In the genomic region with DNA sequence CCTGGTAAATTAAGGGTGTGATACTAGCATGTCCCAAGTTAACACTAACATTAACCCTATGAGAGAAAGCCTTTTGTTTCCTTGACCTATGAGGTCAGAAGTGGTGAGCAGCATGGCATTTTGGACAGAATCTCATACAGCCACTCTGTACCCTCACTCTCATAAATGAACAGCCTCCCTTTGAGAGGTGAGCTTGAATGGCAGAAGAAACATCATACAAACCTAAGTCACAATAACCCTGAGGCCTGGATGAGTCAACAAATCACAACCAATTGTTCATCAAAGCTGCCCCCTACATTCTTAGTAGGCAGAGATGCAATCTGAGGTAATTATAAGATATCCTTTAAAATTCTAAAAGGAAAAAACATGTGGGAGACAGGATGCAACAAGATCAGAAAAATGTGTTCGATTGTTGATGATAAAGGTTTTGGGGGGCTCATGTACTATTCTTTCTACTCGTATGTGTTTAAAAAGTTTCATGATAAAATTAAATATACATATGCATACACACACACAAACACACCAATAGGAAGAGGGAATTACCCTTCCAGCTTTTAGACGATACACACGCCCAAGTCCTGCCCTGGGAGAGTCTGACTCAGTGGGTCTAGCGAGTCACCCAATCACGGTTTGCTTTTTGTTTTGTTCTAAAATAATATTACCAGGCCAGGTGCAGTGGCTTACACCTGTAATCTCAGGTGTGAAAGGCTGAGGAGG, we compare ENCODE assay signal across 21 cellular contexts.
DNase-seq lines count a peak whose midpoint lies in the region; ATAC-seq and TF ChIP-seq lines count a peak whose summit lies in the region.
"Had no signal": no experiment of that assay in that cellular context is flagged by ENCODE, and none has a peak within 500 bp of the region (broad histone marks: within the 10 kb centered on the region; RNA-seq: fewer than 3 reads in every experiment).

No MANE protein-coding gene starts in this region.

- no peak overlapping the region for H2BK20ac ChIP-seq in H9 (ENCODE audit: low read depth, low read length, poor library complexity, severe bottlenecking)

- no peaks in the 10 kb centered on the region for H3K23me2 ChIP-seq in H9 (ENCODE audit: insufficient read length, low read depth, low read length, poor library complexity, severe bottlenecking)

- no peak overlapping the region for H3K4me3 ChIP-seq in fibroblast of mammary gland (ENCODE audit: control insufficient read depth, low read depth, low read length)
- H3K4me3 ChIP-seq: upper lobe of right lung had no signal

- no peak overlapping the region for H4K91ac ChIP-seq in H9 (ENCODE audit: insufficient read length, low read depth, low read length)

- H3K27me3 Mint-ChIP-seq in stimulated activated naive CD8-positive, alpha-beta T cell treated with anti-CD3 and anti-CD28 coated beads, Interleukin-15, amount 100 ng/mL, for 72 hours = no peaks in the 10 kb centered on the region
- no peaks in the 10 kb centered on the region for H3K27me3 Mint-ChIP-seq in activated CD8-positive, alpha-beta memory T cell treated with anti-CD3 and anti-CD28 coated beads, Interleukin-2, amount 10 ng/mL, durations not matched to agents 7 days and 5 days
- no peaks in the 10 kb centered on the region for H3K27me3 Mint-ChIP-seq in H9 (ENCODE audit: low read depth)
- no peaks in the 10 kb centered on the region for H3K27me3 Mint-ChIP-seq in CD14-positive monocyte (ENCODE audit: low read depth in 3 of 3)
- H3K27me3 Mint-ChIP-seq: B cell had no signal

- H3K56ac ChIP-seq in H9 (ENCODE audit: insufficient read length, low read depth, low read length) = no peak overlapping the region

- no peak overlapping the region for H3K9ac ChIP-seq in H9 (ENCODE audit: extremely low read depth, insufficient read length, low read length)
- H3K9ac ChIP-seq: KMS-11 had no signal

- no peaks in the 10 kb centered on the region for H4K20me1 ChIP-seq in H9 (ENCODE audit: control insufficient read depth, insufficient read depth, insufficient read length)

- no peak overlapping the region for H2BK120ac ChIP-seq in H9 (ENCODE audit: low read depth, low read length, poor library complexity, severe bottlenecking)

- CTCF ChIA-PET in activated CD8-positive, alpha-beta memory T cell treated with anti-CD3 and anti-CD28 coated beads, Interleukin-2, amount 10 ng/mL, durations not matched to agents 7 days and 5 days (lab: Charles Lee) = no interaction called here

- peak; percentile 77 for ATAC-seq in stimulated activated naive CD8-positive, alpha-beta T cell treated with anti-CD3 and anti-CD28 coated beads, Interleukin-15, Interleukin-2, amounts not matched to agents 100 U/mL and 50 U/mL, for 24 hours
- no peak for ATAC-seq in stimulated activated naive CD8-positive, alpha-beta T cell treated with anti-CD3 and anti-CD28 coated beads, Interleukin-15, amount 100 ng/mL, for 72 hours
- ATAC-seq in activated CD8-positive, alpha-beta memory T cell treated with anti-CD3 and anti-CD28 coated beads, Interleukin-2, amount 10 ng/mL, durations not matched to agents 7 days and 5 days = no peak
- ATAC-seq: left ventricle myocardium superior, upper lobe of right lung, WTC11 had no signal

- H3T11ph ChIP-seq in H9 (ENCODE audit: low read length) = no peak overlapping the region

- no peak overlapping the region for H2BK12ac ChIP-seq in H9 (ENCODE audit: insufficient read length, low read depth, low read length)

- H2BK5ac ChIP-seq in H9 (ENCODE audit: insufficient read length, low read length) = no peak overlapping the region

- H2AK5ac ChIP-seq in H9 (ENCODE audit: insufficient read length, low read length) = no peak overlapping the region

- no peaks in the 10 kb centered on the region for H3K4me1 Mint-ChIP-seq in stimulated activated naive CD8-positive, alpha-beta T cell treated with anti-CD3 and anti-CD28 coated beads, Interleukin-15, amount 100 ng/mL, for 72 hours
- H3K4me1 Mint-ChIP-seq in activated CD8-positive, alpha-beta memory T cell treated with anti-CD3 and anti-CD28 coated beads, Interleukin-2, amount 10 ng/mL, durations not matched to agents 7 days and 5 days = no peaks in the 10 kb centered on the region
- H3K4me1 Mint-ChIP-seq in H9 = no peaks in the 10 kb centered on the region
- no peaks in the 10 kb centered on the region for H3K4me1 Mint-ChIP-seq in CD14-positive monocyte
- H3K4me1 Mint-ChIP-seq: WTC11 had no signal

- H2AFZ ChIP-seq in H9 (ENCODE audit: low read length) = no peak overlapping the region

- no peak overlapping the region for H3K27ac ChIP-seq in H9 (ENCODE audit: insufficient read length, low read depth, low read length)
- H3K27ac ChIP-seq: KMS-11, upper lobe of right lung had no signal

- H3K23ac ChIP-seq in H9 (ENCODE audit: insufficient read length, low read depth, low read length) = no peak overlapping the region

- no peak overlapping the region for H3K14ac ChIP-seq in H9 (ENCODE audit: insufficient read depth, low read length)

- H3K18ac ChIP-seq in H9 (ENCODE audit: insufficient read length, low read depth, low read length) = no peak overlapping the region

- H3K27ac Mint-ChIP-seq in stimulated activated naive CD8-positive, alpha-beta T cell treated with anti-CD3 and anti-CD28 coated beads, Interleukin-15, amount 100 ng/mL, for 72 hours = no peak overlapping the region
- no peak overlapping the region for H3K27ac Mint-ChIP-seq in activated CD8-positive, alpha-beta memory T cell treated with anti-CD3 and anti-CD28 coated beads, Interleukin-2, amount 10 ng/mL, durations not matched to agents 7 days and 5 days
- H3K27ac Mint-ChIP-seq in H9 (no peak overlapping the region), CD14-positive monocyte (no peak overlapping the region)
- H3K27ac Mint-ChIP-seq: B cell, WTC11 had no signal

- no CpG with 5 or more reads among the region's 6 CpGs for whole genome bisulfite sequencing in H9 (ENCODE audit: extremely low coverage, insufficient read length, low lambda C conversion rate)

- H3K79me1 ChIP-seq in H9 (ENCODE audit: insufficient read depth, low read depth, low read length, poor library complexity, severe bottlenecking) = no peaks in the 10 kb centered on the region

- peaks cover 4 to 8% of the 10 kb centered on the region in 2 donors for H3K9me3 Mint-ChIP-seq in stimulated activated naive CD8-positive, alpha-beta T cell treated with anti-CD3 and anti-CD28 coated beads, Interleukin-15, amount 100 ng/mL, for 72 hours
- H3K9me3 Mint-ChIP-seq in activated CD8-positive, alpha-beta memory T cell treated with anti-CD3 and anti-CD28 coated beads, Interleukin-2, amount 10 ng/mL, durations not matched to agents 7 days and 5 days (ENCODE audit: low read depth) = peaks cover 1% of the 10 kb centered on the region
- H3K9me3 Mint-ChIP-seq in H9 = no peaks in the 10 kb centered on the region
- H3K9me3 Mint-ChIP-seq in CD14-positive monocyte = peaks cover 0 to 7% (median 2%) of the 10 kb centered on the region in 7 donors

- TF ChIP-seq CTCF in fibroblast of mammary gland (conservative IDR thresholded peaks at IDR 0.05; ENCODE audit: control insufficient read depth, insufficient read depth, low read depth, low read length) = no peak
- TF ChIP-seq CTCF in H9 (conservative IDR thresholded peaks at IDR 0.05) = no peak
- no peak for TF ChIP-seq CTCF in CD14-positive monocyte (IDR thresholded peaks at IDR 0.05)

- no peak overlapping the region for H3K4me3 Mint-ChIP-seq in stimulated activated naive CD8-positive, alpha-beta T cell treated with anti-CD3 and anti-CD28 coated beads, Interleukin-15, amount 100 ng/mL, for 72 hours
- no peak overlapping the region for H3K4me3 Mint-ChIP-seq in activated CD8-positive, alpha-beta memory T cell treated with anti-CD3 and anti-CD28 coated beads, Interleukin-2, amount 10 ng/mL, durations not matched to agents 7 days and 5 days
- H3K4me3 Mint-ChIP-seq in H9 (no peak overlapping the region), CD14-positive monocyte (no peak overlapping the region)
- H3K4me3 Mint-ChIP-seq: B cell, neural crest cell, WTC11 had no signal

- H3K36me3 Mint-ChIP-seq in activated CD8-positive, alpha-beta memory T cell treated with anti-CD3 and anti-CD28 coated beads, Interleukin-2, amount 10 ng/mL, durations not matched to agents 7 days and 5 days = peaks cover 14% of the 10 kb centered on the region
- H3K36me3 Mint-ChIP-seq in H9 (ENCODE audit: insufficient read depth in 1 of 3, low read depth in 3 of 3) (no peaks in the 10 kb centered on the region; a peak in 1 of 7 replicates), CD14-positive monocyte (peaks cover 9 to 28% of the 10 kb centered on the region in 2 donors)
- H3K36me3 Mint-ChIP-seq: WTC11 had no signal

- intact Hi-C loops in CD14-positive monocyte (cut with micrococcal nuclease) = loop anchor here in 1 of 2 donors (10.0 kb wide), 1 partner anchor 342 kb away; no protein-coding TSS in a partner anchor

- no peaks in the 10 kb centered on the region for H3K79me2 ChIP-seq in H9 (ENCODE audit: insufficient read depth, low read length)

- no peaks in the 10 kb centered on the region for H3K27me3 ChIP-seq in H9 (ENCODE audit: insufficient read depth, low read length)
- H3K27me3 ChIP-seq: upper lobe of right lung had no signal

- H3K4me2 ChIP-seq in H9 (ENCODE audit: insufficient read depth, insufficient read length, low read length) = no peak overlapping the region
- H3K4me2 ChIP-seq: KMS-11 had no signal

- no peak overlapping the region for H4K8ac ChIP-seq in H9 (replicated peaks; ENCODE audit: insufficient read length, low read depth, low read length)

- peak; percentile 19 to 27 for DNase-seq in activated CD4-positive, alpha-beta T cell treated with anti-CD3 and anti-CD28 coated beads, Interleukin-2, amount 50 U/mL, for 48 hours
- DNase-seq in activated CD4-positive, alpha-beta T cell treated with anti-CD3 and anti-CD28 coated beads, Interleukin-2, amount 50 U/mL, for 4 hours = no peak
- peak; percentile 29 for DNase-seq in stimulated activated naive CD8-positive, alpha-beta T cell treated with anti-CD3 and anti-CD28 coated beads, Interleukin-15, Interleukin-2, amounts not matched to agents 100 U/mL and 50 U/mL, for 24 hours
- DNase-seq in stimulated activated naive CD8-positive, alpha-beta T cell treated with anti-CD3 and anti-CD28 coated beads, Interleukin-15, amount 100 ng/mL, for 72 hours = no peak
- DNase-seq in fibroblast of mammary gland (ENCODE audit: low read depth) (peak; percentile 15), H9 (no peak), CD14-positive monocyte (ENCODE audit: low spot score) (no peak)
- DNase-seq in activated CD8-positive, alpha-beta memory T cell treated with anti-CD3 and anti-CD28 coated beads, Interleukin-2, amount 10 ng/mL, durations not matched to agents 7 days and 5 days = no peak
- DNase-seq: activated gamma-delta T cell; aorta; central memory CD4-positive, alpha-beta T cell; left ventricle myocardium superior; NCI-H1694; NCI-H526 treated with DMSO at 0.1 percent for 48 hours; small intestine; T-helper 9 cell; upper lobe of right lung had no signal

- H4K5ac ChIP-seq in H9 (ENCODE audit: insufficient read length, low read depth, low read length) = no peak overlapping the region

- no peaks in the 10 kb centered on the region for H3K9me3 ChIP-seq in H9 (ENCODE audit: control insufficient read depth, low read depth, low read length)
- H3K9me3 ChIP-seq: upper lobe of right lung had no signal

- H2BK15ac ChIP-seq in H9 (ENCODE audit: low read depth, low read length) = no peak overlapping the region

- no peak overlapping the region for H3K4ac ChIP-seq in H9 (ENCODE audit: low read depth, low read length)

- no peaks in the 10 kb centered on the region for H3K4me1 ChIP-seq in H9 (ENCODE audit: insufficient read depth, low read length)
- H3K4me1 ChIP-seq: upper lobe of right lung had no signal

Comparison
In these comparisons a context has a peak if more than half of its experiments do, and no peak if none do; other contexts are left out.
1. DNase-seq: peak in activated CD4-positive, alpha-beta T cell treated with anti-CD3 and anti-CD28 coated beads, Interleukin-2, amount 50 U/mL, for 48 hours (2 of 2), stimulated activated naive CD8-positive, alpha-beta T cell treated with anti-CD3 and anti-CD28 coated beads, Interleukin-15, Interleukin-2, amounts not matched to agents 100 U/mL and 50 U/mL, for 24 hours (single experiment) and fibroblast of mammary gland (single experiment); none in activated CD4-positive, alpha-beta T cell treated with anti-CD3 and anti-CD28 coated beads, Interleukin-2, amount 50 U/mL, for 4 hours (0 of 2), stimulated activated naive CD8-positive, alpha-beta T cell treated with anti-CD3 and anti-CD28 coated beads, Interleukin-15, amount 100 ng/mL, for 72 hours (0 of 2), activated CD8-positive, alpha-beta memory T cell treated with anti-CD3 and anti-CD28 coated beads, Interleukin-2, amount 10 ng/mL, durations not matched to agents 7 days and 5 days (single experiment), H9 (single experiment) and CD14-positive monocyte (single experiment).